ENCODE assay signal across 17 cellular contexts in the genomic region with DNA sequence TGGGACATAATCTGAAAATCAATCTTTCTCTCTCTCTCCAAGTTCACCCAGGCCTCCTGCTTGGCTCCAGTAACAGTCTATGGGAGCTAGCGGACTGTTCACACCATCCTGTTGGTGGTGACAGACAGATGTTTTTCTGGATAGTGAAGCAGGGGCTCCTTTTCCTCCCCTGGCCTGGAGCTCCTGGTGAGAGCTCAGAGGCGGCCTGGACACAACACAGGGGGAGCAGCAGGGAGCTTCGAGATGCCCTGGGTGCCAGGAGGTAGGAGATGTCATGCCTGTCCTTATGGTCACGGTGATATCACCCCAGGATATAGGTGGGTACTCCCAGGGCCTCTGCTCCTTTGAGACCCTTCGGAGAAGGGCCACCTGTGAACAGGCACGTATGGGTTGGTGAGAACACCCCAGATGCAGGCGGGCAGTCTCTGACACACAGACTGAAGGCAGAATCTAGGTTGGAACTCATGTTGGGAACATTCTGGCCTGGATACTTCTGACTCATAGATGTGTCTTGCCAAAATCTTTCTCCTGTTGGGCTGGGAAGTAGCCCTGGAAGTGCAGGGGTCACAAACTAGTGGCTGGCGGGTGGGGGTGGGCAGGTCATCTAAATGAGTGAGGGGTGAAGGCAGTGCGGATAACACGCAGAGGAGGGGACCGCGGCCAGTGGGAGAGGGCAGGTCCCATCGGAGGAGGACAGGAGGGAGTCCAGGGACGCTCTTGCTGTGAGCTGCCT.
DNase-seq lines count a peak whose midpoint lies in the region; ATAC-seq, FAIRE-seq and TF ChIP-seq lines count a peak whose summit lies in the region.
"Had no signal": no experiment of that assay in that cellular context is flagged by ENCODE, and none has a peak within 500 bp of the region (broad histone marks: within the 10 kb centered on the region; RNA-seq: fewer than 3 reads in every experiment).

No MANE protein-coding gene starts in this region.

- H3K4me1 Mint-ChIP-seq in activated naive CD8-positive, alpha-beta T cell treated with anti-CD3 and anti-CD28 coated beads for 36 hours: peaks cover 2% of the 10 kb centered on the region

- no peak overlapping the region for H3K4me3 Mint-ChIP-seq in activated naive CD8-positive, alpha-beta T cell treated with anti-CD3 and anti-CD28 coated beads for 36 hours

- H3K27ac Mint-ChIP-seq in activated naive CD8-positive, alpha-beta T cell treated with anti-CD3 and anti-CD28 coated beads for 36 hours: no peak overlapping the region

- DNase-seq in BE2C: peak; percentile 30
- DNase-seq in cardiac fibroblast (ENCODE audit: low read depth in 2 of 2): peak; percentile 28 to 71
- DNase-seq in heart left ventricle: no peak
- no peak for DNase-seq in sigmoid colon
- DNase-seq in right lobe of liver: no peak
- no peak for DNase-seq in GM19239 (ENCODE audit: insufficient read length, low spot score)
- no peak for DNase-seq in activated naive CD8-positive, alpha-beta T cell treated with anti-CD3 and anti-CD28 coated beads for 36 hours
- DNase-seq: ACHN; activated naive CD4-positive, alpha-beta T cell treated with anti-CD3 and anti-CD28 coated beads, Interleukin-2, amount 50 U/mL, for 16 hours; MM.1S; NCI-H1930; NCI-H524 treated with DMSO at 0.1 percent for 48 hours; PC-3 had no signal

- TF ChIP-seq CTCF in BE2C (IDR thresholded peaks at IDR 0.05; ENCODE audit: low read depth, low read length) (no peak), cardiac fibroblast (IDR thresholded peaks at IDR 0.05; ENCODE audit: low read depth, low read length) (no peak), heart left ventricle (IDR thresholded peaks at IDR 0.05) (no peak), sigmoid colon (IDR thresholded peaks at IDR 0.05) (no peak), right lobe of liver (IDR thresholded peaks at IDR 0.05) (no peak)

- no peak for FAIRE-seq in GM19239 (lab: Jason Lieb, UNC)
- FAIRE-seq: colon had no signal

- no peaks in the 10 kb centered on the region for H3K27me3 ChIP-seq in BE2C
- H3K27me3 ChIP-seq in heart left ventricle: peaks cover 0 to 25% (median 0%) of the 10 kb centered on the region in 9 donors
- H3K27me3 ChIP-seq in sigmoid colon: no peaks in the 10 kb centered on the region
- H3K27me3 ChIP-seq in right lobe of liver: no peaks in the 10 kb centered on the region

- H3K4me3 ChIP-seq in BE2C (ENCODE audit: low read depth, low read length) (no peak overlapping the region), cardiac fibroblast (replicated peaks in 1 of 2; ENCODE audit: low read depth in 2 of 2, low read length in 2 of 2) (no peak overlapping the region), heart left ventricle (no peak overlapping the region), sigmoid colon (no peak overlapping the region), right lobe of liver (no peak overlapping the region)

- no peaks in the 10 kb centered on the region for H3K36me3 Mint-ChIP-seq in activated naive CD8-positive, alpha-beta T cell treated with anti-CD3 and anti-CD28 coated beads for 36 hours

- H3K9me3 Mint-ChIP-seq in activated naive CD8-positive, alpha-beta T cell treated with anti-CD3 and anti-CD28 coated beads for 36 hours: peaks cover 4% of the 10 kb centered on the region

- no peaks in the 10 kb centered on the region; the same call in 1 of the 2 replicates for H3K4me1 ChIP-seq in BE2C
- peaks cover 0 to 7% (median 0%) of the 10 kb centered on the region in 12 donors for H3K4me1 ChIP-seq in heart left ventricle
- no peaks in the 10 kb centered on the region for H3K4me1 ChIP-seq in sigmoid colon
- no peaks in the 10 kb centered on the region for H3K4me1 ChIP-seq in right lobe of liver
- H3K4me1 ChIP-seq: Caco-2 had no signal

- H3K27ac ChIP-seq in heart left ventricle: peak overlapping the region in 1 of 12 donors; percentile 24
- peak overlapping the region; percentile 13 to 45 (median 34) for H3K27ac ChIP-seq in sigmoid colon
- H3K27ac ChIP-seq in right lobe of liver: no peak overlapping the region

- TF ChIP-seq POLR2A in heart left ventricle (IDR thresholded peaks at IDR 0.05): no peak
- no peak for TF ChIP-seq POLR2A in sigmoid colon (IDR thresholded peaks at IDR 0.05)
- no peak for TF ChIP-seq POLR2A in right lobe of liver (IDR thresholded peaks at IDR 0.05)

- H3K9me3 ChIP-seq in BE2C (no peaks in the 10 kb centered on the region), heart left ventricle (peaks cover 0 to 18% (median 2%) of the 10 kb centered on the region in 12 donors), sigmoid colon (peaks cover 0 to 3% (median 2%) of the 10 kb centered on the region in 4 donors), right lobe of liver (no peaks in the 10 kb centered on the region)
- H3K9me3 ChIP-seq: Caco-2 had no signal

- peaks cover 22% of the 10 kb centered on the region for H3K27me3 Mint-ChIP-seq in activated naive CD8-positive, alpha-beta T cell treated with anti-CD3 and anti-CD28 coated beads for 36 hours

- no peaks in the 10 kb centered on the region for H3K36me3 ChIP-seq in BE2C
- no peaks in the 10 kb centered on the region for H3K36me3 ChIP-seq in heart left ventricle
- H3K36me3 ChIP-seq in sigmoid colon: no peaks in the 10 kb centered on the region
- H3K36me3 ChIP-seq in right lobe of liver: no peaks in the 10 kb centered on the region

- TF ChIP-seq EP300 in sigmoid colon (IDR thresholded peaks at IDR 0.05): no peak

- WGBS in heart left ventricle, 4 donors: 59 to 69% (median 65%) methylated on average over 13 to 14 of the region's 14 CpGs
- WGBS in sigmoid colon, 2 donors: 82 to 83% methylated on average over 14 of the region's 14 CpGs
- WGBS in right lobe of liver (ENCODE audit: insufficient coverage, low coverage, low lambda C conversion rate, missing lambda C conversion rate): 42% methylated on average over 8 of the region's 14 CpGs

- ATAC-seq in heart left ventricle: peak; percentile 30 to 92 (median 58)
- no peak for ATAC-seq in right lobe of liver
- ATAC-seq in GM19324 (IDR thresholded peaks at IDR 0.05; ENCODE audit: low FRiP score, unreplicated experiment): no peak
- ATAC-seq: activated CD4-positive, CD25-positive, alpha-beta regulatory T cell treated with anti-CD3 and anti-CD28 coated beads, Interleukin-2, amount 50 U/mL, for 24 hours; PC-3 had no signal

- intact Hi-C loops in heart left ventricle (cut with DNase I): no loop called here
- intact Hi-C loops in sigmoid colon (cut with DNase I): no loop called here
- intact Hi-C loops in right lobe of liver (cut with DNase I): no loop called here

Comparison
In these comparisons a context has a peak if more than half of its experiments do, and no peak if none do; other contexts are left out.
1. DNase-seq: peak in BE2C (single experiment) and cardiac fibroblast (2 of 2); none in heart left ventricle (0 of 5), sigmoid colon (single experiment), right lobe of liver (0 of 3), GM19239 (single experiment) and activated naive CD8-positive, alpha-beta T cell treated with anti-CD3 and anti-CD28 coated beads for 36 hours (single experiment).
2. ATAC-seq: peak in heart left ventricle (4 of 4); none in right lobe of liver (0 of 4) and GM19324 (single experiment).
3. H3K27ac ChIP-seq: peak in sigmoid colon (4 of 4); none in right lobe of liver (0 of 3).